Comparison of ENCODE assay signal across 13 cellular contexts in the genomic region with DNA sequence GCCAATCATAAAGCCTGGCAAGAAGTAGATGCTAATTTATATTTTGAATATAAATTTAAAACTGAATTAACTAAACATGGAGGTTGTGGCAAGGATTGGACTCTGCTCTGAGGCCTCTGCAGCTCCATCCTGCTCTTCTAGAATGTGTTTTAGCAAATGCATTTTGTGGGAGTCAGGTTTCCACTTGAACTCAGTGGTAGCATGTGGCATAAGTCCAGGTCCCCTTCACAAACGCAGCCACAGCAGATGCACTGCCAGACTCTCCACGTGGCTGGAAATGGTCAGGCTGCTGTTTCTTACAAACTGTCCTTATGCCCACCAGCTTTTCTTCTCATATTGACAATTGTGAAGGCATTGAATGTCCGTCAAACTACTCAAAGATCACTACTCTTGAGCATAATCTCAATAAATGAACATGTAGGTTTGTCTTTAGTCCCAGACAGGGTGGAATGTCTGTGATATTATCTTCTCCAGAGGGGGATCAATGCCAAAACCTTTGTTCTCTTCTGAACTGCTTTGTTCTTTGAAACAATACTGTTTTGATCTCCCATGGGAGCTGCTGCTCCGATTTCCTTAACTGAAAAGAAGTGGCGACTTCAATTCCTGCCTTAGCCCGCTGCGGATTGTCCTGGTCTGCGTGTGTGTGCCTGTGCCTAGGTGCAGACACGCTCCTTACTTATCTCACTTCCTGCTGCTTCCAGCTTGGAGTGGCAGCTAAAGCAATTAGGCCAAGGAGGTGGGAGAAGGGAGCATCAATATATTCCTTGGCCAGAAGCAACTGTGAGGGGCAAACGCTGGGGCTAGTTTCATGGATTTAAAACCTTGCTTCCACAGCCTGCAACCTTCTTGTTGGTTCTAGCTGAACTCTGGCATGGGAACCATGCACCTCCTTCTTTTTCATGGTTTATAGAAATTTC. TPM values are rescaled to one million over a fixed set of nuclear protein-coding genes. Genes with fewer than 3 reads are reported as not detected.
DNase-seq lines count a peak whose midpoint lies in the region; ATAC-seq and TF ChIP-seq lines count a peak whose summit lies in the region.
"Had no signal": no experiment of that assay in that cellular context is flagged by ENCODE, and none has a peak within 500 bp of the region (broad histone marks: within the 10 kb centered on the region; RNA-seq: fewer than 3 reads in every experiment).

No MANE protein-coding gene starts in this region.

- ATAC-seq in HG03565 (IDR thresholded peaks at IDR 0.05; ENCODE audit: unreplicated experiment): no peak

- H3K18ac ChIP-seq in mesenchymal stem cell (ENCODE audit: low read depth in 1 of 2, low read length in 2 of 2): peak overlapping the region in 1 of 2 experiments; percentile 46

- no peak for TF ChIP-seq CTCF in Calu3 (IDR thresholded peaks at IDR 0.05; ENCODE audit: unreplicated experiment)
- no peak for TF ChIP-seq CTCF in GM20000 (IDR thresholded peaks at IDR 0.05; ENCODE audit: extremely low read depth, missing control alignments)

- DNase-seq in DMS53 treated with DMSO at 0.1 percent for 48 hours (lab: John Stamatoyannopoulos, UW; ENCODE audit: unreplicated experiment) (peak; percentile 30), NCI-H2029 (lab: John Stamatoyannopoulos, UW) (peak; percentile 84), astrocyte of the hippocampus (ENCODE audit: low read depth, low spot score) (peak; percentile 78), mesenchymal stem cell (peak; percentile 23), Calu3 (no peak), GM20000 (ENCODE audit: low spot score) (no peak)
- no peak for DNase-seq in activated T-cell treated with anti-CD3 and anti-CD28 coated beads, Interleukin-2, amount 50 U/mL, for 48 hours
- DNase-seq: activated CD4-positive, alpha-beta T cell treated with anti-CD3 and anti-CD28 coated beads for 1 hour; activated gamma-delta T cell treated with Interleukin-2 at 50 U/mL for 16 hours; sigmoid colon; upper lobe of left lung had no signal

- no peak overlapping the region for H3K27ac Mint-ChIP-seq in Calu3 (ENCODE audit: unreplicated experiment)

- no peak overlapping the region for H2BK5ac ChIP-seq in mesenchymal stem cell (ENCODE audit: low read depth, low read length, poor library complexity, severe bottlenecking)

- peaks cover 4 to 5% of the 10 kb centered on the region in 2 experiments for H3K36me3 ChIP-seq in mesenchymal stem cell (ENCODE audit: control insufficient read depth in 1 of 2, insufficient read depth in 2 of 2, low read depth in 1 of 2, low read length in 2 of 2)

- H3K23ac ChIP-seq in mesenchymal stem cell (ENCODE audit: low read length in 2 of 2): no peak overlapping the region

- H3K9ac ChIP-seq in mesenchymal stem cell (ENCODE audit: low read length): no peak overlapping the region

- H3K27me3 Mint-ChIP-seq in Calu3 (ENCODE audit: unreplicated experiment): peaks cover 19% of the 10 kb centered on the region

- H3K27me3 ChIP-seq in mesenchymal stem cell (ENCODE audit: control insufficient read depth in 1 of 2, insufficient read depth in 1 of 2, low read length in 2 of 2): no peaks in the 10 kb centered on the region
- H3K27me3 ChIP-seq: sigmoid colon, SJSA1, upper lobe of left lung had no signal

- H3K4me3 Mint-ChIP-seq in Calu3 (ENCODE audit: low read depth, unreplicated experiment): no peak overlapping the region

- H3K36me3 Mint-ChIP-seq in Calu3 (ENCODE audit: insufficient read depth, unreplicated experiment): peaks cover 7% of the 10 kb centered on the region

- H3K4me2 ChIP-seq in mesenchymal stem cell (ENCODE audit: low read length, poor library complexity, severe bottlenecking): no peak overlapping the region

- no peak overlapping the region for H2BK15ac ChIP-seq in mesenchymal stem cell (ENCODE audit: low read depth, poor library complexity, severe bottlenecking)

- CTCF ChIA-PET in Calu3 (lab: Charles Lee): interaction anchor here (1.5 kb wide), 1 partner anchor 8 kb away, joined by 3 read pairs; no protein-coding TSS in a partner anchor

- no peak overlapping the region for H2AFZ ChIP-seq in mesenchymal stem cell (ENCODE audit: low read depth, low read length)

- no peaks in the 10 kb centered on the region for H3K4me1 Mint-ChIP-seq in Calu3 (ENCODE audit: low read depth, unreplicated experiment)

- H3K9me3 Mint-ChIP-seq in Calu3 (ENCODE audit: low read depth, unreplicated experiment): no peaks in the 10 kb centered on the region

- 20% methylated on average over 9 of the region's 10 CpGs for WGBS in mesenchymal stem cell

- intact Hi-C loops in Calu3 (cut with micrococcal nuclease; ENCODE audit: unreplicated experiment): no loop called here

- BruUV-seq in Calu3 (replicated peaks; lab: Mats Ljungman, UMichigan): no TSS peak

- H3K4ac ChIP-seq in mesenchymal stem cell (ENCODE audit: low read depth in 1 of 2, low read length in 2 of 2): no peak overlapping the region

- H3K4me1 ChIP-seq in mesenchymal stem cell (ENCODE audit: control insufficient read depth, insufficient read depth, low read depth, low read length): no peaks in the 10 kb centered on the region
- H3K4me1 ChIP-seq: SJSA1 had no signal

- no peak overlapping the region for H2AK5ac ChIP-seq in mesenchymal stem cell (ENCODE audit: low read length, severe bottlenecking)

- H3K4me3 ChIP-seq in mesenchymal stem cell (ENCODE audit: insufficient read depth in 1 of 2, low read depth in 1 of 2, low read length in 2 of 2): no peak overlapping the region
- H3K4me3 ChIP-seq: sigmoid colon, SJSA1, upper lobe of left lung had no signal

- no peak overlapping the region for H2BK12ac ChIP-seq in mesenchymal stem cell (ENCODE audit: low read length in 2 of 2)

- no peak overlapping the region for H4K91ac ChIP-seq in mesenchymal stem cell (ENCODE audit: low read length)

- no peak overlapping the region for H2BK120ac ChIP-seq in mesenchymal stem cell (ENCODE audit: low read depth, low read length)

- H3K27ac ChIP-seq in mesenchymal stem cell (ENCODE audit: low read length, poor library complexity, severe bottlenecking): no peak overlapping the region
- H3K27ac ChIP-seq: sigmoid colon, SJSA1, upper lobe of left lung had no signal

- H4K8ac ChIP-seq in mesenchymal stem cell (ENCODE audit: low read length): no peak overlapping the region

- no peaks in the 10 kb centered on the region for H3K9me3 ChIP-seq in mesenchymal stem cell (ENCODE audit: control insufficient read depth, low read length)
- H3K9me3 ChIP-seq: sigmoid colon, SJSA1, upper lobe of left lung had no signal

- H3K14ac ChIP-seq in mesenchymal stem cell (ENCODE audit: low read length in 2 of 2): no peak overlapping the region

- no peaks in the 10 kb centered on the region for H3K79me1 ChIP-seq in mesenchymal stem cell (replicated peaks; ENCODE audit: low read length, poor library complexity, severe bottlenecking)

RNA-seq across cellular contexts. Expression of a gene that starts 24.2 kb away (rescaled TPM):
- polyA plus RNA-seq in mesenchymal stem cell (2013, experiment 1 of 2): 814 TPM
- 829 TPM for polyA plus RNA-seq in mesenchymal stem cell (2013, experiment 2 of 2)
- total RNA-seq in Calu3 (2022): 690 and 772 TPM in 2 replicates

RNA-seq across cellular contexts. Expression of a gene that starts 33.4 kb away (rescaled TPM):
- 25.8 TPM for polyA plus RNA-seq in mesenchymal stem cell (2013, experiment 1 of 2)
- 25.4 TPM for polyA plus RNA-seq in mesenchymal stem cell (2013, experiment 2 of 2)
- total RNA-seq in Calu3 (2022): 31.4 and 34.0 TPM in 2 replicates

Comparison
In these comparisons a context has a peak if more than half of its experiments do, and no peak if none do; other contexts are left out.
1. DNase-seq: peak in DMS53 treated with DMSO at 0.1 percent for 48 hours (single experiment), NCI-H2029 (single experiment), astrocyte of the hippocampus (single experiment) and mesenchymal stem cell (single experiment); none in activated T-cell treated with anti-CD3 and anti-CD28 coated beads, Interleukin-2, amount 50 U/mL, for 48 hours (0 of 2), Calu3 (single experiment) and GM20000 (single experiment).